28 cellular contexts compared by ENCODE assay signal in genomic region chr2:190156750-190157277, GRCh38.
A peak's percentile ranks its signal among the peaks of the same experiment; 100 is the strongest.
DNase-seq lines count a peak whose midpoint lies in the region; ATAC-seq, FAIRE-seq and TF ChIP-seq lines count a peak whose summit lies in the region.
"Had no signal": no experiment of that assay in that cellular context is flagged by ENCODE, and none has a peak within 500 bp of the region (broad histone marks: within the 10 kb centered on the region; RNA-seq: fewer than 3 reads in every experiment).

No MANE protein-coding gene starts in this region.

- TF ChIP-seq CTCF in HepG2 (CRISPR knock-in tag; IDR thresholded peaks at IDR 0.05) (no peak), right lobe of liver (IDR thresholded peaks at IDR 0.05) (no peak), OCI-LY3 (IDR thresholded peaks at IDR 0.05; ENCODE audit: low read depth, low read length) (no peak), MCF 10A (IDR thresholded peaks at IDR 0.05; ENCODE audit: unreplicated experiment) (no peak)

- H3K4me3 ChIP-seq in HepG2 (replicated peaks in 1 of 3; ENCODE audit: insufficient read depth in 1 of 3, low read depth in 2 of 3, low read length in 3 of 3) (no peak overlapping the region; a peak in 1 of 6 replicates), right lobe of liver (no peak overlapping the region), OCI-LY3 (ENCODE audit: low read length) (no peak overlapping the region)
- H3K4me3 ChIP-seq: GM23338 had no signal

- no peaks in the 10 kb centered on the region for H3K79me2 ChIP-seq in HepG2 (ENCODE audit: insufficient read depth, low read length)
- H3K79me2 ChIP-seq in OCI-LY3 (ENCODE audit: low read length), result no peaks in the 10 kb centered on the region

- no peaks in the 10 kb centered on the region for H3K4me1 Mint-ChIP-seq in MCF 10A (ENCODE audit: insufficient read depth, unreplicated experiment)
- H3K4me1 Mint-ChIP-seq: CD14-positive monocyte, T-cell had no signal

- POLR2A ChIA-PET in HepG2 (lab: Yijun Ruan, JAX) (no interaction called here), MCF 10A (lab: Yijun Ruan, JAX) (no interaction called here)

- H3K27me3 ChIP-seq in HepG2 (ENCODE audit: control insufficient read depth in 1 of 2, insufficient read depth in 2 of 2, low read length in 2 of 2) (no peaks in the 10 kb centered on the region; a peak in 1 of 5 replicates), right lobe of liver (no peaks in the 10 kb centered on the region), OCI-LY3 (ENCODE audit: low read depth, low read length) (no peaks in the 10 kb centered on the region)
- H3K27me3 ChIP-seq: BE2C had no signal

- DNase-seq in HepG2 (ENCODE audit: low spot score), result no peak
- DNase-seq in right lobe of liver, result no peak
- DNase-seq in MV-4-11 (lab: John Stamatoyannopoulos, UW), result no peak
- DNase-seq in MCF 10A (ENCODE audit: unreplicated experiment), result no peak
- no peak for DNase-seq in erythroblast (lab: John Stamatoyannopoulos, UW)
- DNase-seq: 8988T; ACHN; BE2C; DMS153; DND-41; H9; KG1; NCI-H1092 treated with DMSO at 0.1 percent for 48 hours; NCI-H1436; NCI-H187; NCI-H2081 treated with DMSO at 0.1 percent for 48 hours; NCI-H524 treated with DMSO at 0.1 percent for 48 hours; NCI-H774; NK-92 treated with Interleukin-12 subunit alpha and Interleukin-12 subunit beta, amount 100 ng/mL, for 24 hours; SHP77; T-cell had no signal

- H3K27ac ChIP-seq in HepG2 (ENCODE audit: extremely low read length, insufficient read depth, low read length) (no peak overlapping the region), right lobe of liver (no peak overlapping the region), OCI-LY3 (ENCODE audit: low read length) (peak overlapping the region; percentile 97)
- H3K27ac ChIP-seq: RWPE1 had no signal

- in situ Hi-C loops in HepG2 (cut with HindIII; ENCODE audit: extremely low pct_ligation_motif_present, low pct_unique_long_range_greater_than_20kb), result no loop called here

- no peak overlapping the region for H3K4me2 ChIP-seq in HepG2 (ENCODE audit: low read depth, low read length)
- H3K4me2 ChIP-seq in OCI-LY3 (ENCODE audit: low read length), result peak overlapping the region; percentile 88
- H3K4me2 ChIP-seq: GM23338 had no signal

- H3K4me1 ChIP-seq in HepG2 (ENCODE audit: insufficient read depth, low read length), result peaks cover 8% of the 10 kb centered on the region; the same call in 1 of the 2 replicates
- no peaks in the 10 kb centered on the region for H3K4me1 ChIP-seq in right lobe of liver
- peaks cover 52% of the 10 kb centered on the region for H3K4me1 ChIP-seq in OCI-LY3 (ENCODE audit: low read length)
- H3K4me1 ChIP-seq: BE2C had no signal

- H3K9ac ChIP-seq in HepG2 (ENCODE audit: insufficient read depth, low read depth, low read length), result no peak overlapping the region
- peak overlapping the region; percentile 63; the same call in 1 of the 2 replicates for H3K9ac ChIP-seq in OCI-LY3 (ENCODE audit: low read length)

- BruUV-seq in HepG2 (replicated peaks; lab: Mats Ljungman, UMichigan) (no TSS peak), MCF 10A (replicated peaks; lab: Mats Ljungman, UMichigan) (no TSS peak)

- CTCF ChIA-PET in HepG2 (lab: Yijun Ruan, JAX; ENCODE audit: low intra/inter-chr PET ratio, low total read pairs), result no interaction called here
- CTCF ChIA-PET in MCF 10A (lab: Yijun Ruan, JAX), result no interaction called here

- FAIRE-seq in HepG2 (lab: Jason Lieb, UNC), result no peak

- H4K20me1 ChIP-seq in HepG2 (ENCODE audit: insufficient read depth, low read length) (no peaks in the 10 kb centered on the region), OCI-LY3 (ENCODE audit: insufficient read depth, low read length) (no peaks in the 10 kb centered on the region)

- H3K27ac Mint-ChIP-seq in MCF 10A (ENCODE audit: low read depth, unreplicated experiment), result no peak overlapping the region
- H3K27ac Mint-ChIP-seq: CD14-positive monocyte, GM23338, H9, T-cell had no signal

- TF ChIP-seq EP300 in HepG2 (IDR thresholded peaks at IDR 0.05; ENCODE audit: low read depth in 2 of 2, low read length in 2 of 2) (no peak), HepG2 (CRISPR knock-in tag; IDR thresholded peaks at IDR 0.05; ENCODE audit: borderline replicate concordance) (no peak)

- no peak overlapping the region for H2AFZ ChIP-seq in HepG2 (ENCODE audit: low read length)
- H2AFZ ChIP-seq in OCI-LY3 (ENCODE audit: low read depth, low read length), result peak overlapping the region; percentile 60
- H2AFZ ChIP-seq: GM23338 had no signal

- TF ChIP-seq POLR2A in HepG2 (IDR thresholded peaks at IDR 0.05; ENCODE audit: insufficient read depth in 1 of 2, low read depth in 2 of 2, low read length in 2 of 2), result no peak
- TF ChIP-seq POLR2A in right lobe of liver (IDR thresholded peaks at IDR 0.05), result no peak
- no peak for TF ChIP-seq POLR2A in erythroblast (IDR thresholded peaks at IDR 0.05; ENCODE audit: low read length)

- ATAC-seq in HepG2, result no peak
- ATAC-seq in right lobe of liver, result no peak
- peak; percentile 40 for ATAC-seq in HG02938 (IDR thresholded peaks at IDR 0.05; ENCODE audit: unreplicated experiment)
- no peak for ATAC-seq in HG02642 (IDR thresholded peaks at IDR 0.05; ENCODE audit: poor library complexity, unreplicated experiment)
- ATAC-seq: GM23338, Panc1, T-cell had no signal

- TF ChIP-seq RAD21 in HepG2 (CRISPR knock-in tag; IDR thresholded peaks at IDR 0.05), result no peak

- intact Hi-C loops in HepG2 (cut with micrococcal nuclease; ENCODE audit: unreplicated experiment), result no loop called here
- intact Hi-C loops in right lobe of liver (cut with DNase I), result no loop called here
- intact Hi-C loops in MCF 10A (cut with micrococcal nuclease), result no loop called here

- peaks cover 4% of the 10 kb centered on the region for H3K36me3 Mint-ChIP-seq in MCF 10A (ENCODE audit: insufficient read depth, unreplicated experiment)
- H3K36me3 Mint-ChIP-seq: CD14-positive monocyte, T-cell had no signal

- no peaks in the 10 kb centered on the region for H3K27me3 Mint-ChIP-seq in MCF 10A (ENCODE audit: insufficient read depth, unreplicated experiment)
- H3K27me3 Mint-ChIP-seq: T-cell had no signal

- H3K9me3 Mint-ChIP-seq in MCF 10A (ENCODE audit: unreplicated experiment), result no peaks in the 10 kb centered on the region
- H3K9me3 Mint-ChIP-seq: CD14-positive monocyte, GM23338, H9 had no signal

- H3K36me3 ChIP-seq in HepG2 (replicated peaks in 1 of 2; ENCODE audit: control insufficient read depth in 1 of 2, insufficient read depth in 2 of 2, low read length in 2 of 2) (no peaks in the 10 kb centered on the region), right lobe of liver (no peaks in the 10 kb centered on the region), OCI-LY3 (replicated peaks; ENCODE audit: low read depth, low read length) (no peaks in the 10 kb centered on the region)
- H3K36me3 ChIP-seq: BE2C had no signal

- 32% methylated on average over 2 of the region's 2 CpGs for WGBS in HepG2 (ENCODE audit: low lambda C conversion rate)
- 82% methylated on average over 2 of the region's 2 CpGs for WGBS in right lobe of liver (ENCODE audit: insufficient coverage, low coverage, low lambda C conversion rate, missing lambda C conversion rate)

- no peak overlapping the region for H3K4me3 Mint-ChIP-seq in MCF 10A (ENCODE audit: unreplicated experiment)
- H3K4me3 Mint-ChIP-seq: CD14-positive monocyte, GM23338, H9, T-cell had no signal

- H3K9me3 ChIP-seq in HepG2 (ENCODE audit: low read length) (no peaks in the 10 kb centered on the region), right lobe of liver (no peaks in the 10 kb centered on the region), OCI-LY3 (ENCODE audit: insufficient read depth, low read length) (no peaks in the 10 kb centered on the region)
- H3K9me3 ChIP-seq: BE2C had no signal

TF ChIP-seq in HepG2, 621 proteins besides CTCF, POLR2A, EP300 and RAD21 (continues in another document):
- TF ChIP-seq ZNF619 (CRISPR knock-in tag; IDR thresholded peaks at IDR 0.05) (no peak), ZNF18 (CRISPR knock-in tag; IDR thresholded peaks at IDR 0.05; ENCODE audit: insufficient replicate concordance) (no peak), TRIM22 (IDR thresholded peaks at IDR 0.05) (no peak), ZNF230 (CRISPR knock-in tag; IDR thresholded peaks at IDR 0.05) (no peak), SALL1 (CRISPR knock-in tag; IDR thresholded peaks at IDR 0.05) (no peak), CEBPB (IDR thresholded peaks at IDR 0.05; ENCODE audit: borderline replicate concordance, low read depth, low read length) (peak; percentile 57; the same call in 1 of the 2 replicates), SMAD9 (CRISPR knock-in tag; IDR thresholded peaks at IDR 0.05) (no peak), ELF4 (CRISPR knock-in tag; IDR thresholded peaks at IDR 0.05; ENCODE audit: borderline replicate concordance) (no peak), E2F2 (CRISPR knock-in tag; IDR thresholded peaks at IDR 0.05; ENCODE audit: borderline replicate concordance) (no peak)
